In the genomic region with DNA sequence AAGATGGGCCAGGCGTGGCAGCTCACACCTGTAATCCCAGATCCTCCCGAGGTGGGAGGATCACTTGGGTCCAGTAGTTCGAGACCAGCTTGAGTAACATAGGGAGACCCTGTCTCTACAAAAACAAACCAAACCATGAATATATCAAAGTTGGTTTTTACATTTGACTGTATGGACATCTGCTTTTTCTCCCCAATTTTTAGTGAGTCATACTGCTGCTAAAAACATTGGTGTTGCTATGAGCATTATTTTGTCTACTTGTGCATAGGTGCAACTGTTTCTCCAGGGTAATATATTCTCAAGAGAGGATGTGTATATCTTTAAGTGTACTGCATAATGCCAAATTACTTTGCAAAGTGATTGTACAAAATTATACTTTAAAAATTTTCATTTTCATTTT, we compare ENCODE assay signal across 8 cellular contexts. TPM values are rescaled to one million over a fixed set of nuclear protein-coding genes. Genes with fewer than 3 reads are reported as not detected.
A peak's percentile ranks its signal among the peaks of the same experiment; 100 is the strongest.
DNase-seq lines count a peak whose midpoint lies in the region; ATAC-seq and TF ChIP-seq lines count a peak whose summit lies in the region.

No MANE protein-coding gene starts in this region.

- peaks cover under 1% of the 10 kb centered on the region for H3K79me1 ChIP-seq in mesenchymal stem cell (replicated peaks; ENCODE audit: low read length, poor library complexity, severe bottlenecking)

- no peak overlapping the region for H4K91ac ChIP-seq in mesenchymal stem cell (ENCODE audit: low read length)

- intact Hi-C loops in heart left ventricle (cut with DNase I) (loop anchor here in 4 of 10 donors (5.0 to 10.0 kb wide), 4 partner anchors 65 to 75 kb away; no protein-coding TSS in a partner anchor), Right ventricle myocardium inferior (cut with DNase I) (loop anchor here (2.0 to 10.0 kb wide), 2 partner anchors 75 kb away; partner anchors contain the start of gene SBDS), uterus (cut with DNase I; ENCODE audit: low total_unique reads) (no loop called here)

- peak overlapping the region; percentile 93 for H3K9ac ChIP-seq in mesenchymal stem cell (ENCODE audit: low read length)

- TF ChIP-seq CTCF in heart left ventricle (IDR thresholded peaks at IDR 0.05) = no peak
- TF ChIP-seq CTCF in uterus (IDR thresholded peaks at IDR 0.05) = no peak

- H3K4me2 ChIP-seq in mesenchymal stem cell (ENCODE audit: low read length, poor library complexity, severe bottlenecking) = no peak overlapping the region

- no peak overlapping the region for H3K27ac Mint-ChIP-seq in activated naive CD8-positive, alpha-beta T cell treated with anti-CD3 and anti-CD28 coated beads, Interleukin-2, amount 10 ng/mL, durations not matched to agents 7 days and 5 days

- H2BK12ac ChIP-seq in mesenchymal stem cell (ENCODE audit: low read length in 2 of 2) = no peak overlapping the region

- H3K4ac ChIP-seq in mesenchymal stem cell (ENCODE audit: low read depth in 1 of 2, low read length in 2 of 2) = no peak overlapping the region

- DNase-seq in heart left ventricle = no peak
- DNase-seq in Right ventricle myocardium inferior (ENCODE audit: missing footprints) = no peak
- no peak for DNase-seq in activated naive CD8-positive, alpha-beta T cell treated with anti-CD3 and anti-CD28 coated beads, Interleukin-2, amount 10 ng/mL, durations not matched to agents 7 days and 5 days
- peak; percentile 14 for DNase-seq in mesenchymal stem cell
- no peak for DNase-seq in uterus
- DNase-seq in germinal center (ENCODE audit: low spot score) = no peak
- DNase-seq in NCI-H1694 (lab: John Stamatoyannopoulos, UW) = no peak

- TF ChIP-seq POLR2A in heart left ventricle (IDR thresholded peaks at IDR 0.05) (no peak), uterus (IDR thresholded peaks at IDR 0.05) (no peak)

- H4K8ac ChIP-seq in mesenchymal stem cell (ENCODE audit: low read length) = no peak overlapping the region

- H2BK5ac ChIP-seq in mesenchymal stem cell (ENCODE audit: low read depth, low read length, poor library complexity, severe bottlenecking) = no peak overlapping the region

- no peaks in the 10 kb centered on the region for H3K27me3 ChIP-seq in heart left ventricle
- H3K27me3 ChIP-seq in mesenchymal stem cell (ENCODE audit: control insufficient read depth in 1 of 2, insufficient read depth in 1 of 2, low read length in 2 of 2) = no peaks in the 10 kb centered on the region
- no peaks in the 10 kb centered on the region for H3K27me3 ChIP-seq in uterus

- H3K27ac ChIP-seq in heart left ventricle (peak overlapping the region in 7 of 12 donors; percentile 68 to 87 (median 79)), mesenchymal stem cell (ENCODE audit: low read length, poor library complexity, severe bottlenecking) (no peak overlapping the region), uterus (peak overlapping the region in 1 of 2 donors; percentile 80)

- H3K9me3 ChIP-seq in heart left ventricle (no peaks in the 10 kb centered on the region), mesenchymal stem cell (ENCODE audit: control insufficient read depth, low read length) (no peaks in the 10 kb centered on the region), uterus (no peaks in the 10 kb centered on the region)

- no peak overlapping the region for H2AK5ac ChIP-seq in mesenchymal stem cell (ENCODE audit: low read length, severe bottlenecking)

- H3K36me3 ChIP-seq in heart left ventricle (peaks cover 0 to 11% (median 0%) of the 10 kb centered on the region in 9 donors), mesenchymal stem cell (ENCODE audit: control insufficient read depth in 1 of 2, insufficient read depth in 2 of 2, low read depth in 1 of 2, low read length in 2 of 2) (peaks cover 5 to 6% of the 10 kb centered on the region in 2 experiments), uterus (no peaks in the 10 kb centered on the region)

- ATAC-seq in heart left ventricle (no peak), Right ventricle myocardium inferior (no peak), GM19328 (IDR thresholded peaks at IDR 0.05; ENCODE audit: unreplicated experiment) (no peak)
- no peak for ATAC-seq in activated naive CD8-positive, alpha-beta T cell treated with anti-CD3 and anti-CD28 coated beads, Interleukin-2, amount 10 ng/mL, durations not matched to agents 7 days and 5 days (ENCODE audit: low read depth)

- H3K4me1 Mint-ChIP-seq in activated naive CD8-positive, alpha-beta T cell treated with anti-CD3 and anti-CD28 coated beads, Interleukin-2, amount 10 ng/mL, durations not matched to agents 7 days and 5 days = peaks cover 21% of the 10 kb centered on the region

- H3K4me3 Mint-ChIP-seq in activated naive CD8-positive, alpha-beta T cell treated with anti-CD3 and anti-CD28 coated beads, Interleukin-2, amount 10 ng/mL, durations not matched to agents 7 days and 5 days = peak overlapping the region; percentile 100

- 82 to 90% (median 87%) methylated on average over 3 of the region's 3 CpGs for WGBS in heart left ventricle, 4 donors
- WGBS in mesenchymal stem cell = 93% methylated on average over 3 of the region's 3 CpGs

- H3K4me1 ChIP-seq in heart left ventricle = peaks cover 3 to 34% (median 26%) of the 10 kb centered on the region in 12 donors
- H3K4me1 ChIP-seq in mesenchymal stem cell (ENCODE audit: control insufficient read depth, insufficient read depth, low read depth, low read length) = peaks cover 8% of the 10 kb centered on the region
- H3K4me1 ChIP-seq in uterus = peaks cover 0 to 24% of the 10 kb centered on the region in 2 donors

- no peak overlapping the region for H3K18ac ChIP-seq in mesenchymal stem cell (ENCODE audit: low read depth in 1 of 2, low read length in 2 of 2)

- H3K4me3 ChIP-seq in heart left ventricle (peak overlapping the region in 11 of 12 donors; percentile 90 to 100 (median 97)), mesenchymal stem cell (ENCODE audit: insufficient read depth in 1 of 2, low read depth in 1 of 2, low read length in 2 of 2) (peak overlapping the region in 1 of 2 experiments; percentile 88), uterus (peak overlapping the region; percentile 74 to 97)

- no peaks in the 10 kb centered on the region for H3K9me3 Mint-ChIP-seq in activated naive CD8-positive, alpha-beta T cell treated with anti-CD3 and anti-CD28 coated beads, Interleukin-2, amount 10 ng/mL, durations not matched to agents 7 days and 5 days

- H3K36me3 Mint-ChIP-seq in activated naive CD8-positive, alpha-beta T cell treated with anti-CD3 and anti-CD28 coated beads, Interleukin-2, amount 10 ng/mL, durations not matched to agents 7 days and 5 days = peaks cover 13% of the 10 kb centered on the region

- no peak overlapping the region for H2BK15ac ChIP-seq in mesenchymal stem cell (ENCODE audit: low read depth, poor library complexity, severe bottlenecking)

- no peak overlapping the region for H2BK120ac ChIP-seq in mesenchymal stem cell (ENCODE audit: low read depth, low read length)

- H3K23ac ChIP-seq in mesenchymal stem cell (ENCODE audit: low read length in 2 of 2) = no peak overlapping the region

- H3K14ac ChIP-seq in mesenchymal stem cell (ENCODE audit: low read length in 2 of 2) = no peak overlapping the region

- POLR2A ChIA-PET in activated naive CD8-positive, alpha-beta T cell treated with anti-CD3 and anti-CD28 coated beads, Interleukin-2, amount 10 ng/mL, durations not matched to agents 7 days and 5 days (lab: Charles Lee) = interaction anchor here (1.3 to 3.8 kb wide), 4 partner anchors 18 to 76 kb away, joined by 4 to 31 read pairs (median 10); partner anchors contain the start of genes SBDS and TYW1

- H2AFZ ChIP-seq in mesenchymal stem cell (ENCODE audit: low read depth, low read length) = no peak overlapping the region

- no peaks in the 10 kb centered on the region for H3K27me3 Mint-ChIP-seq in activated naive CD8-positive, alpha-beta T cell treated with anti-CD3 and anti-CD28 coated beads, Interleukin-2, amount 10 ng/mL, durations not matched to agents 7 days and 5 days

RNA-seq across cellular contexts. Expression of gene TMEM248, which starts 0.8 kb away (rescaled TPM):
- total RNA-seq in heart left ventricle = 100 to 1,000 TPM in 1 of 9 donors, 10 to 100 TPM in 8; 34.6 to 121 (median 55.2) TPM
- 10 to 100 TPM; 12.6 to 45.7 TPM for polyA plus RNA-seq in heart left ventricle
- total RNA-seq in Right ventricle myocardium inferior = 45.9 TPM
- total RNA-seq in activated naive CD8-positive, alpha-beta T cell treated with anti-CD3 and anti-CD28 coated beads, Interleukin-2, amount 10 ng/mL, durations not matched to agents 7 days and 5 days = 10 to 100 TPM; 86.9 to 88.1 TPM
- 92.2 TPM for polyA plus RNA-seq in mesenchymal stem cell (2013, experiment 1 of 2)
- polyA plus RNA-seq in mesenchymal stem cell (2013, experiment 2 of 2) = 91.8 TPM
- 100 to 1,000 TPM in 1 of 4 donors, 10 to 100 TPM in 3; 68.5 to 113 (median 83.4) TPM for total RNA-seq in uterus
